Comparison of ENCODE assay signal across 11 cellular contexts in genomic region chr2:11056614-11057013, GRCh38.
DNase-seq lines count a peak whose midpoint lies in the region; TF ChIP-seq lines count a peak whose summit lies in the region.
"Had no signal": no experiment of that assay in that cellular context is flagged by ENCODE, and none has a peak within 500 bp of the region (broad histone marks: within the 10 kb centered on the region; RNA-seq: fewer than 3 reads in every experiment).

No MANE protein-coding gene starts in this region.

- TF ChIP-seq EP300 in Ishikawa (IDR thresholded peaks at IDR 0.05; ENCODE audit: borderline replicate concordance): no peak

- no peaks in the 10 kb centered on the region for H3K9me3 ChIP-seq in SJSA1 (replicated peaks)

- H3K4me3 ChIP-seq in SJSA1: no peak overlapping the region

- H3K4me1 ChIP-seq in SJSA1 (replicated peaks): peaks cover 20% of the 10 kb centered on the region

- DNase-seq in COLO829 (ENCODE audit: low spot score): peak; percentile 69
- DNase-seq in SJSA1 (ENCODE audit: low read depth in 1 of 2, low spot score in 2 of 2): peak; percentile 58 to 63
- DNase-seq in foreskin melanocyte: peak; percentile 58
- DNase-seq in D341Med (ENCODE audit: low spot score): no peak
- DNase-seq in ecto neural progenitor cell (ENCODE audit: low spot score): no peak
- no peak for DNase-seq in activated CD4-positive, alpha-beta T cell treated with anti-CD3 and anti-CD28 coated beads, Interleukin-2, amount 50 U/mL, for 1 hour
- no peak for DNase-seq in SKM-1 (lab: John Stamatoyannopoulos, UW; ENCODE audit: unreplicated experiment)
- DNase-seq: islet precursor cell, retina had no signal

- H3K27me3 ChIP-seq in SJSA1 (replicated peaks): no peaks in the 10 kb centered on the region

- H3K36me3 ChIP-seq in SJSA1: no peaks in the 10 kb centered on the region

- TF ChIP-seq RAD21 in Ishikawa (IDR thresholded peaks at IDR 0.05; ENCODE audit: low read depth): no peak

- H3K27ac ChIP-seq in SJSA1: no peak overlapping the region
- H3K27ac ChIP-seq: KMS-11 had no signal

TF ChIP-seq in Ishikawa, 13 proteins besides CTCF, POLR2A, EP300 and RAD21:
- TF ChIP-seq TEAD4 (IDR thresholded peaks at IDR 0.05): no peak
- TF ChIP-seq, protein P1, sequence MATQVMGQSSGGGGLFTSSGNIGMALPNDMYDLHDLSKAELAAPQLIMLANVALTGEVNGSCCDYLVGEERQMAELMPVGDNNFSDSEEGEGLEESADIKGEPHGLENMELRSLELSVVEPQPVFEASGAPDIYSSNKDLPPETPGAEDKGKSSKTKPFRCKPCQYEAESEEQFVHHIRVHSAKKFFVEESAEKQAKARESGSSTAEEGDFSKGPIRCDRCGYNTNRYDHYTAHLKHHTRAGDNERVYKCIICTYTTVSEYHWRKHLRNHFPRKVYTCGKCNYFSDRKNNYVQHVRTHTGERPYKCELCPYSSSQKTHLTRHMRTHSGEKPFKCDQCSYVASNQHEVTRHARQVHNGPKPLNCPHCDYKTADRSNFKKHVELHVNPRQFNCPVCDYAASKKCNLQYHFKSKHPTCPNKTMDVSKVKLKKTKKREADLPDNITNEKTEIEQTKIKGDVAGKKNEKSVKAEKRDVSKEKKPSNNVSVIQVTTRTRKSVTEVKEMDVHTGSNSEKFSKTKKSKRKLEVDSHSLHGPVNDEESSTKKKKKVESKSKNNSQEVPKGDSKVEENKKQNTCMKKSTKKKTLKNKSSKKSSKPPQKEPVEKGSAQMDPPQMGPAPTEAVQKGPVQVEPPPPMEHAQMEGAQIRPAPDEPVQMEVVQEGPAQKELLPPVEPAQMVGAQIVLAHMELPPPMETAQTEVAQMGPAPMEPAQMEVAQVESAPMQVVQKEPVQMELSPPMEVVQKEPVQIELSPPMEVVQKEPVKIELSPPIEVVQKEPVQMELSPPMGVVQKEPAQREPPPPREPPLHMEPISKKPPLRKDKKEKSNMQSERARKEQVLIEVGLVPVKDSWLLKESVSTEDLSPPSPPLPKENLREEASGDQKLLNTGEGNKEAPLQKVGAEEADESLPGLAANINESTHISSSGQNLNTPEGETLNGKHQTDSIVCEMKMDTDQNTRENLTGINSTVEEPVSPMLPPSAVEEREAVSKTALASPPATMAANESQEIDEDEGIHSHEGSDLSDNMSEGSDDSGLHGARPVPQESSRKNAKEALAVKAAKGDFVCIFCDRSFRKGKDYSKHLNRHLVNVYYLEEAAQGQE (IDR thresholded peaks at IDR 0.05; ENCODE audit: low read depth): no peak
- TF ChIP-seq FOXM1 (IDR thresholded peaks at IDR 0.05; ENCODE audit: borderline replicate concordance, low read depth): no peak
- no peak for TF ChIP-seq CREB1 (IDR thresholded peaks at IDR 0.05; ENCODE audit: low read depth)
- TF ChIP-seq, protein P2, sequence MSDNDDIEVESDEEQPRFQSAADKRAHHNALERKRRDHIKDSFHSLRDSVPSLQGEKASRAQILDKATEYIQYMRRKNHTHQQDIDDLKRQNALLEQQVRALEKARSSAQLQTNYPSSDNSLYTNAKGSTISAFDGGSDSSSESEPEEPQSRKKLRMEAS (IDR thresholded peaks at IDR 0.05): no peak
- TF ChIP-seq ZBTB7A (IDR thresholded peaks at IDR 0.05; ENCODE audit: low read depth): no peak
- peak; percentile 82 for TF ChIP-seq NFIC (IDR thresholded peaks at IDR 0.05)
- TF ChIP-seq YY1 (IDR thresholded peaks at IDR 0.05; ENCODE audit: low read depth): peak; percentile 28; the same call in 1 of the 2 replicates
- TF ChIP-seq EGR1 (IDR thresholded peaks at IDR 0.05): no peak

Comparison
In these comparisons a context has a peak if more than half of its experiments do, and no peak if none do; other contexts are left out.
1. DNase-seq: peak in COLO829 (single experiment), SJSA1 (2 of 2) and foreskin melanocyte (single experiment); none in D341Med (single experiment), ecto neural progenitor cell (single experiment), activated CD4-positive, alpha-beta T cell treated with anti-CD3 and anti-CD28 coated beads, Interleukin-2, amount 50 U/mL, for 1 hour (single experiment) and SKM-1 (single experiment).